ENCODE assay signal across 1 cellular context in genomic region chr1:155085504-155086181, GRCh38.
TF ChIP-seq lines count a peak whose summit lies in the region.

No MANE protein-coding gene starts in this region.

TF ChIP-seq in H1, 55 proteins besides CTCF, POLR2A, EP300 and RAD21:
- TF ChIP-seq KDM4A (IDR thresholded peaks at IDR 0.05; ENCODE audit: low read depth, low read length, severe bottlenecking) (peak; percentile 22), BACH1 (IDR thresholded peaks at IDR 0.05; ENCODE audit: low read length) (no peak)
